19 cellular contexts compared by ENCODE assay signal in the genomic region with DNA sequence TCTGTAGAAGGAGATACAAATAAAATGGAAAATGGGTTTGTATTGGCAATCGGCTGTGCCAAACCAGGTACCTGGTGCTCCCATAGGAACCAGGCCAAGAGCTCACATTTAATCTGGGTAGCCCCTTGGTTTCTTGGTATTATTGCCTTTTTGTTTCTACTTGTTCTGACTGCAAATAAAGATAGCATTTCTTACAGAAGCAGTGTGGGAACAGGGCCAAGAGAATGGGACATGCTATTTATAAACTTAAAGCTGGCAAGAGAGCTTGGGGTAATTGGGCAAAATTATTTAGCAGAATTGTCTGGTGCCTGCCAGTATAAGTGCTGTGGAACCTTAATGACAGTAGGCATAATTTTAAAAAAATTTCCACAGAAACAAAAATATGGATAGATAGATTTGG.
DNase-seq lines count a peak whose midpoint lies in the region; ATAC-seq and TF ChIP-seq lines count a peak whose summit lies in the region.
"Had no signal": no experiment of that assay in that cellular context is flagged by ENCODE, and none has a peak within 500 bp of the region (broad histone marks: within the 10 kb centered on the region; RNA-seq: fewer than 3 reads in every experiment).

No MANE protein-coding gene starts in this region.

- TF ChIP-seq CTCF in LNCaP clone FGC (IDR thresholded peaks at IDR 0.05; ENCODE audit: control insufficient read depth, extremely low read depth, insufficient read depth) (no peak), H9 (conservative IDR thresholded peaks at IDR 0.05) (no peak)

- H3K9ac ChIP-seq in mesendoderm (ENCODE audit: low read length) (no peak overlapping the region), H9 (ENCODE audit: extremely low read depth, insufficient read length, low read length) (no peak overlapping the region)
- H3K9ac ChIP-seq: BLaER1 had no signal

- no peaks in the 10 kb centered on the region; the same call in none of the 2 replicates for H3K27me3 Mint-ChIP-seq in H9 (ENCODE audit: low read depth)

- no peak overlapping the region for H2BK12ac ChIP-seq in H9 (ENCODE audit: insufficient read length, low read depth, low read length)

- H3K4me3 ChIP-seq in LNCaP clone FGC (ENCODE audit: low read depth, low read length) (no peak overlapping the region), mesendoderm (ENCODE audit: low read length) (no peak overlapping the region)
- H3K4me3 ChIP-seq: BLaER1, MG63 had no signal

- no peak overlapping the region for H4K8ac ChIP-seq in mesendoderm (ENCODE audit: low read depth, low read length)
- no peak overlapping the region for H4K8ac ChIP-seq in H9 (replicated peaks; ENCODE audit: insufficient read length, low read depth, low read length)

- H3K9me3 Mint-ChIP-seq in H9, result no peaks in the 10 kb centered on the region

- no peak overlapping the region for H4K5ac ChIP-seq in mesendoderm (ENCODE audit: low read length)
- H4K5ac ChIP-seq in H9 (ENCODE audit: insufficient read length, low read depth, low read length), result no peak overlapping the region

- H3K9me3 ChIP-seq in H9 (ENCODE audit: control insufficient read depth, low read depth, low read length), result no peaks in the 10 kb centered on the region
- H3K9me3 ChIP-seq: BLaER1, MG63 had no signal

- no peak overlapping the region for H3K27ac Mint-ChIP-seq in H9
- H3K27ac Mint-ChIP-seq: CD4-positive, alpha-beta memory T cell had no signal

- H3T11ph ChIP-seq in H9 (ENCODE audit: low read length), result no peak overlapping the region

- no peak overlapping the region for H3K27ac ChIP-seq in mesendoderm (ENCODE audit: low read depth, low read length)
- no peak overlapping the region for H3K27ac ChIP-seq in H9 (ENCODE audit: insufficient read length, low read depth, low read length)
- H3K27ac ChIP-seq: BLaER1 had no signal

- no peak overlapping the region for H3K14ac ChIP-seq in H9 (ENCODE audit: insufficient read depth, low read length)

- H3K4me2 ChIP-seq in mesendoderm (ENCODE audit: low read length) (no peak overlapping the region), H9 (ENCODE audit: insufficient read depth, insufficient read length, low read length) (no peak overlapping the region)
- H3K4me2 ChIP-seq: BLaER1 had no signal

- no peaks in the 10 kb centered on the region for H3K27me3 ChIP-seq in mesendoderm (ENCODE audit: insufficient read depth, low read length, poor library complexity)
- H3K27me3 ChIP-seq in H9 (ENCODE audit: insufficient read depth, low read length), result no peaks in the 10 kb centered on the region
- H3K27me3 ChIP-seq: BLaER1 had no signal

- H3K79me1 ChIP-seq in mesendoderm (ENCODE audit: low read length), result no peaks in the 10 kb centered on the region
- H3K79me1 ChIP-seq in H9 (ENCODE audit: insufficient read depth, low read depth, low read length, poor library complexity, severe bottlenecking), result no peaks in the 10 kb centered on the region

- no peaks in the 10 kb centered on the region for H3K4me1 Mint-ChIP-seq in H9
- H3K4me1 Mint-ChIP-seq: CD4-positive, alpha-beta memory T cell had no signal

- no peak overlapping the region for H3K23ac ChIP-seq in mesendoderm (ENCODE audit: low read length)
- H3K23ac ChIP-seq in H9 (ENCODE audit: insufficient read length, low read depth, low read length), result no peak overlapping the region

- no peak overlapping the region for H3K4me3 Mint-ChIP-seq in H9
- H3K4me3 Mint-ChIP-seq: CD4-positive, alpha-beta memory T cell had no signal

- H3K4ac ChIP-seq in mesendoderm (ENCODE audit: low read depth, low read length) (no peak overlapping the region), H9 (ENCODE audit: low read depth, low read length) (no peak overlapping the region)

- no peak overlapping the region for H2AK5ac ChIP-seq in mesendoderm (ENCODE audit: low read length)
- H2AK5ac ChIP-seq in H9 (ENCODE audit: insufficient read length, low read length), result no peak overlapping the region

- no peak overlapping the region for H4K91ac ChIP-seq in H9 (ENCODE audit: insufficient read length, low read depth, low read length)

- no CpG with 5 or more reads among the region's 1 CpG for WGBS in mesendoderm (ENCODE audit: extremely low coverage, insufficient coverage, low lambda C conversion rate)
- no CpG with 5 or more reads among the region's 1 CpG for WGBS in H9 (ENCODE audit: extremely low coverage, insufficient read length, low lambda C conversion rate)

- no peaks in the 10 kb centered on the region for H3K23me2 ChIP-seq in H9 (ENCODE audit: insufficient read length, low read depth, low read length, poor library complexity, severe bottlenecking)

- no peak overlapping the region for H2BK5ac ChIP-seq in mesendoderm (ENCODE audit: low read length)
- H2BK5ac ChIP-seq in H9 (ENCODE audit: insufficient read length, low read length), result no peak overlapping the region

- H3K4me1 ChIP-seq in mesendoderm (ENCODE audit: control insufficient read depth, low read depth, low read length) (no peaks in the 10 kb centered on the region), H9 (ENCODE audit: insufficient read depth, low read length) (no peaks in the 10 kb centered on the region)

- no peak overlapping the region for H2BK15ac ChIP-seq in mesendoderm (replicated peaks; ENCODE audit: low read depth)
- H2BK15ac ChIP-seq in H9 (ENCODE audit: low read depth, low read length), result no peak overlapping the region

- no peaks in the 10 kb centered on the region for H3K36me3 ChIP-seq in mesendoderm (ENCODE audit: control insufficient read depth, insufficient read depth, low read length)
- H3K36me3 ChIP-seq: BLaER1, MG63 had no signal

- DNase-seq in Ammon's horn (ENCODE audit: low spot score) (peak; percentile 5), LNCaP clone FGC (ENCODE audit: low read depth) (peak; percentile 76), NCI-H446 (lab: John Stamatoyannopoulos, UW) (peak; percentile 57 to 71), mesendoderm (no peak), H9 (no peak)
- DNase-seq in activated CD4-positive, alpha-beta T cell treated with anti-CD3 and anti-CD28 coated beads for 4 hours, result no peak
- DNase-seq: Calu3; CD4-positive, alpha-beta memory T cell; DMS53; Kasumi-1; MG63; NCI-H1436; NCI-H187 treated with DMSO at 0.1 percent for 48 hours; NCI-H2171; NCI-H510A had no signal

- H3K79me2 ChIP-seq in mesendoderm (ENCODE audit: control insufficient read depth, insufficient read depth, low read length), result no peaks in the 10 kb centered on the region
- no peaks in the 10 kb centered on the region for H3K79me2 ChIP-seq in H9 (ENCODE audit: insufficient read depth, low read length)

- H2AFZ ChIP-seq in H9 (ENCODE audit: low read length), result no peak overlapping the region

- H3K56ac ChIP-seq in mesendoderm (ENCODE audit: low read length) (no peak overlapping the region), H9 (ENCODE audit: insufficient read length, low read depth, low read length) (no peak overlapping the region)

- no peak overlapping the region for H2BK120ac ChIP-seq in mesendoderm (ENCODE audit: low read depth, low read length)
- H2BK120ac ChIP-seq in H9 (ENCODE audit: low read depth, low read length, poor library complexity, severe bottlenecking), result no peak overlapping the region

- H3K36me3 Mint-ChIP-seq in H9 (ENCODE audit: insufficient read depth in 1 of 3, low read depth in 3 of 3), result no peaks in the 10 kb centered on the region
- H3K36me3 Mint-ChIP-seq: CD4-positive, alpha-beta memory T cell had no signal

- no peak overlapping the region for H2BK20ac ChIP-seq in H9 (ENCODE audit: low read depth, low read length, poor library complexity, severe bottlenecking)

- peak overlapping the region; percentile 39 for H3K18ac ChIP-seq in mesendoderm (ENCODE audit: low read length)
- no peak overlapping the region for H3K18ac ChIP-seq in H9 (ENCODE audit: insufficient read length, low read depth, low read length)

- no peaks in the 10 kb centered on the region for H4K20me1 ChIP-seq in H9 (ENCODE audit: control insufficient read depth, insufficient read depth, insufficient read length)
- H4K20me1 ChIP-seq: BLaER1 had no signal

- ATAC-seq in GM19452 (IDR thresholded peaks at IDR 0.05; ENCODE audit: unreplicated experiment), result no peak
- ATAC-seq: Panc1, SK-N-SH treated with all-trans-retinoic acid at 6 μM for 48 hours had no signal

Comparison
In these comparisons a context has a peak if more than half of its experiments do, and no peak if none do; other contexts are left out.
1. DNase-seq: peak in Ammon's horn (single experiment), LNCaP clone FGC (single experiment) and NCI-H446 (2 of 2); none in mesendoderm (single experiment), H9 (single experiment) and activated CD4-positive, alpha-beta T cell treated with anti-CD3 and anti-CD28 coated beads for 4 hours (0 of 2).